In the genomic region with DNA sequence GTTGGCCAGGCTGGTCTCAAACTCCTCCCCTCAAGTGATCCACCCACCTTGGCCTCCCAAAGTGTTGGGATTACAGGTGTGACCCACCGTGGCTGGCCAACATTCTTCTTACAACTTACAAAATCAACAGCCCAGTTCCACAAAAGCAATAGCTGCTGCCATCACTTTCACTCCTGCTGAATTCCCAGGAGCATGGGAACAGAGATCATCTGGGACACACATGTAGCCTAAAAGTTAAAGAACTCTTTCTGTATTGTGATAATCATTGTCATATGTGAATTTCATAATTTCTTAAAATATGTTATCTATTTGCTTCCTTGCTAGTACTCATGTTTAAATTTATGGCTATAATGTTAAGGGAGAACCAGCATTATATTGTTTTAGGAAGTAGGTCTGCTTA, we compare ENCODE assay signal across 24 cellular contexts. TPM values are rescaled to one million over a fixed set of nuclear protein-coding genes. Genes with fewer than 3 reads are reported as not detected.
DNase-seq lines count a peak whose midpoint lies in the region; ATAC-seq and TF ChIP-seq lines count a peak whose summit lies in the region.
"Had no signal": no experiment of that assay in that cellular context is flagged by ENCODE, and none has a peak within 500 bp of the region (broad histone marks: within the 10 kb centered on the region; RNA-seq: fewer than 3 reads in every experiment).

No MANE protein-coding gene starts in this region.

- no peaks in the 10 kb centered on the region for H3K36me3 ChIP-seq in GM23338 (ENCODE audit: insufficient read depth)

- no peak overlapping the region for H3K4me3 ChIP-seq in AG10803 (ENCODE audit: low read length)
- H3K4me3 ChIP-seq in GM23338 = no peak overlapping the region
- H3K4me3 ChIP-seq: BLaER1, GM12878, PC-9, SJSA1 had no signal

- H3K9me3 Mint-ChIP-seq in nephron progenitor cell (no peaks in the 10 kb centered on the region), GM23338 (no peaks in the 10 kb centered on the region)
- H3K9me3 Mint-ChIP-seq in activated T-cell treated with anti-CD3 and anti-CD28 coated beads, Interleukin-2, amount 50 U/mL, for 72 hours = no peaks in the 10 kb centered on the region
- H3K9me3 Mint-ChIP-seq: CD4-positive, CD25-positive, alpha-beta regulatory T cell had no signal

- H2AFZ ChIP-seq in GM23338 = no peak overlapping the region
- H2AFZ ChIP-seq: PC-9 had no signal

- H3K27ac Mint-ChIP-seq in nephron progenitor cell = peak overlapping the region; percentile 83
- no peak overlapping the region for H3K27ac Mint-ChIP-seq in activated T-cell treated with anti-CD3 and anti-CD28 coated beads, Interleukin-2, amount 50 U/mL, for 72 hours
- no peak overlapping the region for H3K27ac Mint-ChIP-seq in GM23338

- DNase-seq in AG10803 (ENCODE audit: low read depth) = peak; percentile 82
- no peak for DNase-seq in RWPE1 (ENCODE audit: low spot score)
- DNase-seq in fibroblast of gingiva (ENCODE audit: low read depth) = peak; percentile 73
- DNase-seq in nephron progenitor cell = no peak
- no peak for DNase-seq in activated T-cell treated with anti-CD3 and anti-CD28 coated beads, Interleukin-2, amount 50 U/mL, for 72 hours
- DNase-seq in GM23338 (ENCODE audit: low spot score) = no peak
- no peak for DNase-seq in activated CD4-positive, alpha-beta T cell treated with anti-CD3 and anti-CD28 coated beads for 4 hours
- DNase-seq: 8988T; ACHN; CD4-positive, CD25-positive, alpha-beta regulatory T cell; KBM-7; MV-4-11; NCI-H146; NCI-H1930; NCI-H446 treated with DMSO at 0.1 percent for 48 hours; NCI-H526; NCI-H82; NK-92 treated with Interleukin-12 subunit alpha and Interleukin-12 subunit beta, amount 100 ng/mL, for 24 hours; PC-9; Right ventricle myocardium superior had no signal

- CTCF ChIA-PET in RWPE1 (lab: Yijun Ruan, JAX) = interaction anchor here (0.7 kb wide), 1 partner anchor 24 kb away, joined by 3 read pairs; no protein-coding TSS in a partner anchor

- no peaks in the 10 kb centered on the region for H4K20me1 ChIP-seq in GM23338 (replicated peaks; ENCODE audit: insufficient read depth)
- H4K20me1 ChIP-seq: BLaER1 had no signal

- H3K9me2 ChIP-seq in GM23338 (ENCODE audit: insufficient read depth) = no peaks in the 10 kb centered on the region

- no peak for ATAC-seq in activated T-cell treated with anti-CD3 and anti-CD28 coated beads, Interleukin-2, amount 50 U/mL, for 72 hours (replicated peaks in 1 of 2)
- no peak for ATAC-seq in GM23338
- no peak for ATAC-seq in HG02938 (IDR thresholded peaks at IDR 0.05; ENCODE audit: unreplicated experiment)
- ATAC-seq: GM12878 had no signal

- H3K79me2 ChIP-seq in GM23338 (replicated peaks; ENCODE audit: insufficient read depth) = no peaks in the 10 kb centered on the region

- no peak overlapping the region for H3K4me2 ChIP-seq in GM23338
- H3K4me2 ChIP-seq: BLaER1, PC-9 had no signal

- H3K27me3 Mint-ChIP-seq in nephron progenitor cell (ENCODE audit: low read depth, poor library complexity) (no peaks in the 10 kb centered on the region), GM23338 (ENCODE audit: insufficient read depth, low read depth, poor library complexity) (peaks cover 5% of the 10 kb centered on the region)
- no peaks in the 10 kb centered on the region for H3K27me3 Mint-ChIP-seq in activated T-cell treated with anti-CD3 and anti-CD28 coated beads, Interleukin-2, amount 50 U/mL, for 72 hours (ENCODE audit: low read depth)
- H3K27me3 Mint-ChIP-seq: CD4-positive, CD25-positive, alpha-beta regulatory T cell had no signal

- H3K27ac ChIP-seq in RWPE1 (0 out of 2 replicates have a peak overlapping the region, but pooled peaks have one; percentile 1), GM23338 (ENCODE audit: low read depth) (no peak overlapping the region)
- H3K27ac ChIP-seq: BLaER1, PC-9, SJSA1 had no signal

- H3K4me3 Mint-ChIP-seq in nephron progenitor cell = no peak overlapping the region
- no peak overlapping the region for H3K4me3 Mint-ChIP-seq in activated T-cell treated with anti-CD3 and anti-CD28 coated beads, Interleukin-2, amount 50 U/mL, for 72 hours
- no peak overlapping the region for H3K4me3 Mint-ChIP-seq in GM23338
- H3K4me3 Mint-ChIP-seq: CD4-positive, CD25-positive, alpha-beta regulatory T cell had no signal

- H3K4me1 Mint-ChIP-seq in nephron progenitor cell = peaks cover 18% of the 10 kb centered on the region
- H3K4me1 Mint-ChIP-seq in activated T-cell treated with anti-CD3 and anti-CD28 coated beads, Interleukin-2, amount 50 U/mL, for 72 hours (ENCODE audit: low read depth) = no peaks in the 10 kb centered on the region
- no peaks in the 10 kb centered on the region for H3K4me1 Mint-ChIP-seq in GM23338

- H3K27me3 ChIP-seq in GM23338 (ENCODE audit: insufficient read depth) = no peaks in the 10 kb centered on the region
- H3K27me3 ChIP-seq: BLaER1, SJSA1 had no signal

- H3K36me3 Mint-ChIP-seq in nephron progenitor cell (ENCODE audit: low read depth) (peaks cover 50% of the 10 kb centered on the region), GM23338 (ENCODE audit: low read depth) (no peaks in the 10 kb centered on the region)
- peaks cover 2 to 4% of the 10 kb centered on the region in 2 donors for H3K36me3 Mint-ChIP-seq in activated T-cell treated with anti-CD3 and anti-CD28 coated beads, Interleukin-2, amount 50 U/mL, for 72 hours (ENCODE audit: insufficient read depth in 2 of 2)

- H3K4me1 ChIP-seq in GM23338 (ENCODE audit: insufficient read depth) = no peaks in the 10 kb centered on the region
- H3K4me1 ChIP-seq: SJSA1 had no signal

- TF ChIP-seq CTCF in AG10803 (conservative IDR thresholded peaks at IDR 0.05; ENCODE audit: low read length) = no peak
- no peak for TF ChIP-seq CTCF in RWPE1 (conservative IDR thresholded peaks at IDR 0.05; ENCODE audit: low read depth)
- no peak for TF ChIP-seq CTCF in nephron progenitor cell (IDR thresholded peaks at IDR 0.05)
- no peak for TF ChIP-seq CTCF in GM23338 (conservative IDR thresholded peaks at IDR 0.05; ENCODE audit: low read depth in 2 of 2)

- H3F3A ChIP-seq in GM23338 (replicated peaks; ENCODE audit: low read depth) = no peaks in the 10 kb centered on the region

- POLR2A ChIA-PET in RWPE1 (lab: Yijun Ruan, JAX; ENCODE audit: low non-redundant PET) = no interaction called here

TF ChIP-seq in GM23338, 12 proteins besides CTCF, POLR2A, EP300 and RAD21 (continues in another document):
- TF ChIP-seq POLR2AphosphoS5 (IDR thresholded peaks at IDR 0.05; ENCODE audit: low read depth) (no peak), ZNF331 (CRISPR knock-in tag; IDR thresholded peaks at IDR 0.05; ENCODE audit: low read depth) (no peak), ETS1 (IDR thresholded peaks at IDR 0.05) (no peak), EZH2 (IDR thresholded peaks at IDR 0.05; ENCODE audit: low read depth, unreplicated experiment) (no peak), NANOG (IDR thresholded peaks at IDR 0.05; ENCODE audit: borderline replicate concordance) (no peak), JUNB (IDR thresholded peaks at IDR 0.05; ENCODE audit: unreplicated experiment) (no peak), REST (IDR thresholded peaks at IDR 0.05; ENCODE audit: unreplicated experiment) (no peak), EZH2phosphoT487 (IDR thresholded peaks at IDR 0.05; ENCODE audit: unreplicated experiment) (no peak), STAT1 (IDR thresholded peaks at IDR 0.05; ENCODE audit: unreplicated experiment) (no peak), ZNF114 (CRISPR knock-in tag; IDR thresholded peaks at IDR 0.05) (no peak), CREB1 (CRISPR knock-in tag; IDR thresholded peaks at IDR 0.05; ENCODE audit: low read depth) (no peak)

RNA-seq across cellular contexts. Expression of gene NCOA6, which starts 51.7 kb away (rescaled TPM):
- total RNA-seq in activated T-cell treated with anti-CD3 and anti-CD28 coated beads, Interleukin-2, amount 50 U/mL, for 72 hours = 10 to 100 TPM; 28.9 to 34.9 TPM
- 10.6 and 10.8 TPM in 2 replicates for total RNA-seq in GM23338 (2014; rRNA removed; shearing (Covaris generic))
- 15.9 and 17.4 TPM in 2 replicates for polyA plus RNA-seq in GM23338 (2016; fragmentation: Nextera tagmentation; extraction: Ambion mirVana)

Comparison
In these comparisons a context has a peak if more than half of its experiments do, and no peak if none do; other contexts are left out.
1. DNase-seq: peak in AG10803 (single experiment) and fibroblast of gingiva (single experiment); none in RWPE1 (single experiment), nephron progenitor cell (single experiment), activated T-cell treated with anti-CD3 and anti-CD28 coated beads, Interleukin-2, amount 50 U/mL, for 72 hours (0 of 2), GM23338 (single experiment) and activated CD4-positive, alpha-beta T cell treated with anti-CD3 and anti-CD28 coated beads for 4 hours (0 of 2).